9 cellular contexts compared by ENCODE assay signal in the genomic region with DNA sequence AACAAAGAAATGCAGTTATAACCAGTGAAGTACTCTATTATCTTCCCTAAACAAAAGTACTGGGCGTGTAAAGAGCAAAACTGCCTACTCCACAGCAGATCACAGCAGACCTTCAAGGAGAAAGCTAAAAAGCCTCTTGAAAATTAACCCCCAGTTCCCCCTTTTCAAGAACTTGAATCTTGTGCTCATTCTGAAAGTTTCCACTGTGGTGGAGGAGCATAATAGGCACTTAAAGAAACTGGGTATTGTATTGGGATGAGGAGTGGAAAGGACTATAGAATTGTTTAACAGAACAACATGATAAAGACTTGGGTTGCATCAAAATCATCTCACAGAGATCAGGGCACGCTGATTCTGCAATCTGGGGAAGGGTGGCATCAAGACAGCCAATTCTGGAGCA. TPM values are rescaled to one million over a fixed set of nuclear protein-coding genes. Genes with fewer than 3 reads are reported as not detected.
DNase-seq lines count a peak whose midpoint lies in the region; ATAC-seq and TF ChIP-seq lines count a peak whose summit lies in the region.
"Had no signal": no experiment of that assay in that cellular context is flagged by ENCODE, and none has a peak within 500 bp of the region (broad histone marks: within the 10 kb centered on the region; RNA-seq: fewer than 3 reads in every experiment).

No MANE protein-coding gene starts in this region.

- H3K9me3 ChIP-seq in MG63, result no peaks in the 10 kb centered on the region

- POLR2A ChIA-PET in BJ (lab: Charles Lee), result no interaction called here
- POLR2A ChIA-PET in naive thymus-derived CD8-positive, alpha-beta T cell (lab: Charles Lee), result interaction anchor here (1.0 kb wide), 1 partner anchor 181 kb away, joined by 3 read pairs; no protein-coding TSS in a partner anchor

- H3K36me3 Mint-ChIP-seq in chondrocyte (ENCODE audit: low read depth), result peaks cover 6% of the 10 kb centered on the region
- peaks cover 0 to 7% (median 1%) of the 10 kb centered on the region in 3 donors for H3K36me3 Mint-ChIP-seq in naive thymus-derived CD8-positive, alpha-beta T cell

- CTCF ChIA-PET in BJ (lab: Yijun Ruan, JAX), result interaction anchor here (1.3 kb wide), 1 partner anchor 272 kb away, joined by 3 read pairs; no protein-coding TSS in a partner anchor

- no peaks in the 10 kb centered on the region for H3K27me3 Mint-ChIP-seq in chondrocyte (ENCODE audit: low read depth)
- H3K27me3 Mint-ChIP-seq in naive thymus-derived CD8-positive, alpha-beta T cell, result no peaks in the 10 kb centered on the region

- no peaks in the 10 kb centered on the region for H3K9me3 Mint-ChIP-seq in chondrocyte (ENCODE audit: low read depth)
- H3K9me3 Mint-ChIP-seq in naive thymus-derived CD8-positive, alpha-beta T cell, result no peaks in the 10 kb centered on the region

- H3K27ac ChIP-seq in foreskin keratinocyte, result no peak overlapping the region
- H3K27ac ChIP-seq: SK-N-MC had no signal

- no peak for ATAC-seq in naive thymus-derived CD8-positive, alpha-beta T cell
- ATAC-seq in foreskin keratinocyte (no peak), HG03175 (IDR thresholded peaks at IDR 0.05; ENCODE audit: unreplicated experiment) (no peak)

- H3K27ac Mint-ChIP-seq in chondrocyte (ENCODE audit: unreplicated experiment), result peak overlapping the region; percentile 99
- H3K27ac Mint-ChIP-seq in naive thymus-derived CD8-positive, alpha-beta T cell, result peak overlapping the region in 3 of 10 donors; percentile 10 to 89 (median 51)

- peak overlapping the region; percentile 86 for H3K4me3 Mint-ChIP-seq in chondrocyte (ENCODE audit: unreplicated experiment)
- peak overlapping the region in 9 of 10 donors; percentile 36 to 97 (median 92) for H3K4me3 Mint-ChIP-seq in naive thymus-derived CD8-positive, alpha-beta T cell

- no peak for DNase-seq in BJ (ENCODE audit: low read depth)
- no peak for DNase-seq in MG63
- no peak for DNase-seq in chondrocyte (ENCODE audit: low spot score)
- no peak for DNase-seq in naive thymus-derived CD8-positive, alpha-beta T cell
- DNase-seq in foreskin keratinocyte, result no peak
- DNase-seq in DMS 273 treated with DMSO at 0.1 percent for 48 hours (lab: John Stamatoyannopoulos, UW), result no peak
- DNase-seq in NCI-H526 treated with DMSO at 0.1 percent for 48 hours (lab: John Stamatoyannopoulos, UW), result no peak

- H3K36me3 ChIP-seq in BJ (ENCODE audit: control insufficient read depth, insufficient read depth, low read length) (peaks cover 1% of the 10 kb centered on the region), MG63 (peaks cover 10% of the 10 kb centered on the region)

- no peaks in the 10 kb centered on the region for H3K4me1 ChIP-seq in foreskin keratinocyte

- peaks cover 57% of the 10 kb centered on the region for H3K4me1 Mint-ChIP-seq in chondrocyte (ENCODE audit: low read depth)
- peaks cover 13 to 41% (median 38%) of the 10 kb centered on the region in 4 donors for H3K4me1 Mint-ChIP-seq in naive thymus-derived CD8-positive, alpha-beta T cell

- peak overlapping the region; percentile 78 for H3K4me3 ChIP-seq in BJ (ENCODE audit: low read depth, low read length)
- H3K4me3 ChIP-seq in MG63, result peak overlapping the region; percentile 87

- no peak for TF ChIP-seq CTCF in BJ (IDR thresholded peaks at IDR 0.05; ENCODE audit: insufficient read depth, low read depth, low read length)
- TF ChIP-seq CTCF in chondrocyte (IDR thresholded peaks at IDR 0.05), result no peak
- no peak for TF ChIP-seq CTCF in foreskin keratinocyte (conservative IDR thresholded peaks at IDR 0.05)

- H3K27me3 ChIP-seq in BJ (ENCODE audit: control insufficient read depth, insufficient read depth, low read length), result no peaks in the 10 kb centered on the region
- no peaks in the 10 kb centered on the region for H3K27me3 ChIP-seq in MG63
- H3K27me3 ChIP-seq in foreskin keratinocyte, result no peaks in the 10 kb centered on the region

RNA-seq across cellular contexts. Expression of a gene that starts 2.0 kb away (rescaled TPM):
- polyA plus RNA-seq in BJ (2011; rRNA removed) (18.2 and 27.4 TPM in 2 replicates), foreskin keratinocyte (6.2 and 6.4 TPM in 2 replicates)
- polyA minus RNA-seq in BJ (2011; rRNA and poly(A)+ RNA removed), result 13.3 and 18.8 TPM in 2 replicates
- total RNA-seq in MG63 (2014; rRNA removed; shearing (Covaris generic); ENCODE audit: low replicate concordance), result 20.7 and 40.0 TPM in 2 replicates
- total RNA-seq in chondrocyte (11.4 to 15.7 TPM (median 14.5 TPM) in 3 replicates), foreskin keratinocyte (7.0 and 7.6 TPM in 2 replicates)
- 1 to 10 TPM; 6.2 to 6.6 TPM for total RNA-seq in naive thymus-derived CD8-positive, alpha-beta T cell
- 10 to 100 TPM in 2 of 3 donors, 1 to 10 TPM in 1; 8.3 to 11.9 (median 10.7) TPM for polyA plus RNA-seq in naive thymus-derived CD8-positive, alpha-beta T cell

RNA-seq across cellular contexts. Expression of a gene that starts 51.1 kb away (rescaled TPM):
- polyA plus RNA-seq in BJ (2011; rRNA removed), result not detected in 2 replicates
- not detected in 2 replicates for polyA minus RNA-seq in BJ (2011; rRNA and poly(A)+ RNA removed)
- not detected in 2 replicates for total RNA-seq in MG63 (2014; rRNA removed; shearing (Covaris generic); ENCODE audit: low replicate concordance)
- not detected in 3 replicates for total RNA-seq in chondrocyte
- not detected for total RNA-seq in naive thymus-derived CD8-positive, alpha-beta T cell
- not detected for polyA plus RNA-seq in naive thymus-derived CD8-positive, alpha-beta T cell
- not detected in 2 replicates for total RNA-seq in foreskin keratinocyte
- polyA plus RNA-seq in foreskin keratinocyte, result not detected in 2 replicates
